8 cellular contexts compared by ENCODE assay signal in genomic region chr17:36534881-36535668, GRCh38. TPM values are rescaled to one million over a fixed set of nuclear protein-coding genes. Genes with fewer than 3 reads are reported as not detected.
DNase-seq lines count a peak whose midpoint lies in the region; TF ChIP-seq lines count a peak whose summit lies in the region.

Gene PIGW (plus strand): TSS chr17:36534987. CDS start chr17:36537102, 2,115 bp downstream.

- peaks cover 26% of the 10 kb centered on the region for H3K36me3 ChIP-seq in H7 (replicated peaks; ENCODE audit: control insufficient read depth, insufficient read depth, low read length)
- no peaks in the 10 kb centered on the region; the same call in 1 of the 2 replicates for H3K36me3 ChIP-seq in MM.1S (replicated peaks; ENCODE audit: insufficient read depth, low read length)
- H3K36me3 ChIP-seq in stomach = peaks cover 18 to 45% (median 31%) of the 10 kb centered on the region in 4 donors

- peak within 1 kb of the TSS; percentile 99 for H3K9ac ChIP-seq in MM.1S (ENCODE audit: low read length)

- H2AFZ ChIP-seq in MM.1S (ENCODE audit: low read length) = peak within 1 kb of the TSS; percentile 87

- H3K27ac ChIP-seq in MM.1S (ENCODE audit: low read length) (peak within 1 kb of the TSS; percentile 98), stomach (peak within 1 kb of the TSS; percentile 98 to 99 (median 99))

- no peaks in the 10 kb centered on the region for H3K27me3 ChIP-seq in H7 (ENCODE audit: control insufficient read depth, insufficient read depth, low read length)
- no peaks in the 10 kb centered on the region for H3K27me3 ChIP-seq in MM.1S (replicated peaks; ENCODE audit: insufficient read depth, low read length)
- H3K27me3 ChIP-seq in stomach = no peaks in the 10 kb centered on the region

- peaks cover 17% of the 10 kb centered on the region for H3K36me3 Mint-ChIP-seq in neural crest cell (ENCODE audit: low read depth)

- no peaks in the 10 kb centered on the region for H3K9me3 Mint-ChIP-seq in neural crest cell

- H3K4me1 Mint-ChIP-seq in neural crest cell = peaks cover 33% of the 10 kb centered on the region

- H3K79me2 ChIP-seq in MM.1S (ENCODE audit: low read length) = peaks cover 48% of the 10 kb centered on the region

- intact Hi-C loops in stomach (cut with DNase I; ENCODE audit: low total_unique reads) = no loop called here

- H3K4me1 ChIP-seq in MM.1S (ENCODE audit: low read length) (peaks cover 12% of the 10 kb centered on the region), stomach (peaks cover 13 to 40% (median 24%) of the 10 kb centered on the region in 4 donors)

- no peak for TF ChIP-seq EP300 in stomach (IDR thresholded peaks at IDR 0.05)

- peak; percentile 10; the same call in 1 of the 2 replicates for TF ChIP-seq CTCF in MM.1S (IDR thresholded peaks at IDR 0.05; ENCODE audit: low read length)
- peak; percentile 19 for TF ChIP-seq CTCF in neural crest cell (conservative IDR thresholded peaks at IDR 0.05)
- peak in 1 of 7 experiments; percentile 11 for TF ChIP-seq CTCF in stomach (IDR thresholded peaks at IDR 0.05)

- H3K4me3 Mint-ChIP-seq in neural crest cell = peak within 1 kb of the TSS; percentile 98

- WGBS in stomach, 5 donors = 0 to 1% (median 1%) methylated on average over 39 to 82 of the region's 82 CpGs

- peak within 1 kb of the TSS; percentile 99 for H3K27ac Mint-ChIP-seq in neural crest cell (ENCODE audit: unreplicated experiment)

- H3K9me2 ChIP-seq in MM.1S (replicated peaks; ENCODE audit: insufficient read depth, low read length) = no peaks in the 10 kb centered on the region

- DNase-seq in ELF-1 (ENCODE audit: low read depth, low spot score) (peak; percentile 98), H7 (peak; percentile 98), MM.1S (peak; percentile 93), SIG-M5 (lab: John Stamatoyannopoulos, UW) (peak; percentile 60), fibroblast of the conjunctiva (ENCODE audit: low read depth) (peak; percentile 66), neural crest cell (ENCODE audit: low read depth, low spot score) (peak; percentile 81), stomach (peak; percentile 89)
- DNase-seq in activated effector memory CD4-positive, alpha-beta T cell treated with anti-CD3 and anti-CD28 coated beads, Interleukin-2, amount 50 U/mL, for 16 hours = peak; percentile 95

- TF ChIP-seq POLR2A in stomach (IDR thresholded peaks at IDR 0.05) = peak in 1 of 4 donors; percentile 62

- H3F3A ChIP-seq in MM.1S (ENCODE audit: insufficient read depth, low read length) = peaks cover 12% of the 10 kb centered on the region; the same call in 1 of the 2 replicates

- peak within 1 kb of the TSS; percentile 87 for H3K4me3 ChIP-seq in H7 (ENCODE audit: insufficient read depth, low read depth, low read length)
- peak within 1 kb of the TSS; percentile 82 for H3K4me3 ChIP-seq in MM.1S (ENCODE audit: low read length)
- H3K4me3 ChIP-seq in stomach = peak within 1 kb of the TSS; percentile 80 to 90 (median 89)

- peak within 1 kb of the TSS; percentile 93 for H3K4me2 ChIP-seq in MM.1S (ENCODE audit: low read depth, low read length)

- no peaks in the 10 kb centered on the region for H3K27me3 Mint-ChIP-seq in neural crest cell (ENCODE audit: low read depth)

- H3K9me3 ChIP-seq in MM.1S (replicated peaks; ENCODE audit: insufficient read depth, low read length) (no peaks in the 10 kb centered on the region), stomach (no peaks in the 10 kb centered on the region)

- no peaks in the 10 kb centered on the region for H4K20me1 ChIP-seq in MM.1S (ENCODE audit: insufficient read depth, low read length)

RNA-seq across cellular contexts. Expression of gene PIGW, which starts in this region (rescaled TPM):
- total RNA-seq in H7 (2014; rRNA removed; shearing (Covaris generic)) = 9.6 and 10.7 TPM in 2 replicates
- total RNA-seq in neural crest cell = 20.8 and 20.9 TPM in 2 replicates
- total RNA-seq in stomach = 10 to 100 TPM in 1 of 5 donors, 1 to 10 TPM in 1, under 1 TPM in 2, not detected in 1; 0.45 to 12.7 (median 2.9) TPM
- 1 to 10 TPM; 3.5 to 6.4 (median 4.3) TPM for polyA plus RNA-seq in stomach

Comparison
In these comparisons a context has a peak if more than half of its experiments do, and no peak if none do; other contexts are left out.
1. Peak in every context shown above with its lines: DNase-seq, H3K4me3 ChIP-seq and H3K27ac ChIP-seq.